Comparison of ENCODE assay signal across 31 cellular contexts in the genomic region with DNA sequence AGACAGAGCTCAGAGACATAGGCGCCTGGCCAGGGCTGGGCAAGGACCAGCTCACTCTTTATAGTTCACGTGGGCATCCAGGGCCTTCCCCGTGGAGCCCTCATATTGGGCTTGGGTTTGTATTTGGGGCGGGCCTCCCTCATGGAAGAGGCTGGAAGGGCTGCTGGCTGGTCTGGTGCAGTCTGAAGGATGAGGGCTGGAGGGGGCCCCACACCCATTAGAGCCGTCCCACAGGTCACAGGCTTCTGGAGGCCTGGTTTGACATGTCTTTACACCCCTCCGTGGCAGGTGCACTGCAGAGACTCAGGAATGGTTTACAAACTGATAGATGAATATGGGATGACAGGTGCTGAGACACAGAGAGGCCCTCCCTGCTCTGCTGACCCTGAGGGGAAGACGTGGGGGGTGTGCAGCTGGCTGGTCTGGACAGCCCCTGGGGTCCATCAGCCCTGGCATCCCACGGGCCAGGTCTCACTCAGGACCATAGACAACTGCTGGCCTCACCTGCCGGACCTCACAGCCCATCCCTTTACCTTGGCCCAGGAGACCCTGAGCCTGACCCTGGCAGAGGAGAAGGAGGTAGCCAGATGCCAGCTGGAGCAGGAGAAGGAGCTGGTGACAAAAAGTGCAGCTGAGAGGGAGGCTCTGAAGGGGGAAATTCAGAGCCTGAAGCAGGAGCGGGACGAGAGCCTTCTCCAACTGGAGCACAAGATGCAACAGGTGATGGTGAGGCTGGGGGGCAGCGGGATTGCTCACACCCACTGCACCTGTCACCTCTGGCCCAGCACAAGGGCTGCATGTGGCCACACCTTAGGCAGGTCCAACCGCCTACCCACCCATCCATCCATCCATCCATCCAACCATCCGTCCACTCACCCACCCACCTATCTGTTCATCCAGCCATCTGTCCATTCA. TPM values are rescaled to one million over a fixed set of nuclear protein-coding genes. Genes with fewer than 3 reads are reported as not detected.
DNase-seq lines count a peak whose midpoint lies in the region; ATAC-seq and TF ChIP-seq lines count a peak whose summit lies in the region.
"Had no signal": no experiment of that assay in that cellular context is flagged by ENCODE, and none has a peak within 500 bp of the region (broad histone marks: within the 10 kb centered on the region; RNA-seq: fewer than 3 reads in every experiment).

No MANE protein-coding gene starts in this region.

- H3K36me3 ChIP-seq in right atrium auricular region: no peaks in the 10 kb centered on the region
- no peaks in the 10 kb centered on the region for H3K36me3 ChIP-seq in neuronal stem cell (replicated peaks in 1 of 2; ENCODE audit: control insufficient read depth in 2 of 2, insufficient read depth in 2 of 2, low read length in 2 of 2)
- H3K36me3 ChIP-seq: cardiac muscle cell, gastroesophageal sphincter, upper lobe of left lung had no signal

- H3K27ac Mint-ChIP-seq in chondrocyte (ENCODE audit: unreplicated experiment) (no peak overlapping the region), type B pancreatic cell (no peak overlapping the region)
- H3K27ac Mint-ChIP-seq: activated CD8-positive, alpha-beta T cell treated with anti-CD3 and anti-CD28 coated beads for 36 hours; activated naive CD8-positive, alpha-beta T cell treated with anti-CD3 and anti-CD28 coated beads for 36 hours; activated T-helper 17 cell treated with anti-CD3 and anti-CD28 coated beads, Interleukin-2, amount 50 U/mL, for 72 hours; T-helper 17 cell had no signal

- H4K91ac ChIP-seq in neuronal stem cell (ENCODE audit: low read depth, low read length, poor library complexity): no peak overlapping the region

- no peak overlapping the region for H3K4me3 ChIP-seq in right atrium auricular region
- no peak overlapping the region for H3K4me3 ChIP-seq in neuronal stem cell (ENCODE audit: low read length in 2 of 2)
- H3K4me3 ChIP-seq: cardiac muscle cell, gastroesophageal sphincter, upper lobe of left lung had no signal

- WGBS in neuronal stem cell (ENCODE audit: extremely low coverage in 2 of 2, insufficient read length in 2 of 2, insufficient replicate concordance in 1 of 2), 2 donors: no CpG with 5 or more reads among the region's 14 CpGs

- no peaks in the 10 kb centered on the region for H3K4me1 Mint-ChIP-seq in chondrocyte (ENCODE audit: low read depth)
- peaks cover 22% of the 10 kb centered on the region for H3K4me1 Mint-ChIP-seq in type B pancreatic cell (ENCODE audit: unreplicated experiment)
- H3K4me1 Mint-ChIP-seq: activated naive CD8-positive, alpha-beta T cell treated with anti-CD3 and anti-CD28 coated beads for 36 hours; activated T-helper 17 cell treated with anti-CD3 and anti-CD28 coated beads, Interleukin-2, amount 50 U/mL, for 72 hours had no signal

- no peak overlapping the region for H3K4ac ChIP-seq in neuronal stem cell (ENCODE audit: low read length)

- no peak overlapping the region for H2BK120ac ChIP-seq in neuronal stem cell (ENCODE audit: low read depth, low read length)

- peak; percentile 44 for DNase-seq in Right ventricle myocardium inferior (ENCODE audit: missing footprints)
- DNase-seq in right atrium auricular region (ENCODE audit: low spot score): no peak
- DNase-seq in chondrocyte (ENCODE audit: low spot score): peak; percentile 81
- DNase-seq in neuronal stem cell (ENCODE audit: low spot score): no peak
- DNase-seq in type B pancreatic cell (ENCODE audit: extremely low spot score, unreplicated experiment): peak; percentile 50
- no peak for DNase-seq in SIG-M5 treated with dmso at 0.1 percent for 504 hours (lab: John Stamatoyannopoulos, UW; ENCODE audit: unreplicated experiment)
- DNase-seq in NK-92 (lab: John Stamatoyannopoulos, UW; ENCODE audit: unreplicated experiment): no peak
- DNase-seq: activated CD8-positive, alpha-beta T cell treated with anti-CD3 and anti-CD28 coated beads for 36 hours; activated naive CD8-positive, alpha-beta T cell treated with anti-CD3 and anti-CD28 coated beads for 36 hours; C1 segment of cervical spinal cord; Caco-2; dermis blood vessel endothelial cell; DMS79; GDM1; HCEC 1CT; KBM-7; NCI-H2081 treated with DMSO at 0.1 percent for 48 hours; nucleus accumbens; RPMI8226 had no signal

- peaks cover 36% of the 10 kb centered on the region for H3K27me3 Mint-ChIP-seq in chondrocyte (ENCODE audit: low read depth)
- H3K27me3 Mint-ChIP-seq in type B pancreatic cell: peaks cover 2% of the 10 kb centered on the region
- H3K27me3 Mint-ChIP-seq: activated CD8-positive, alpha-beta T cell treated with anti-CD3 and anti-CD28 coated beads for 36 hours; activated naive CD8-positive, alpha-beta T cell treated with anti-CD3 and anti-CD28 coated beads for 36 hours; activated T-helper 17 cell treated with anti-CD3 and anti-CD28 coated beads, Interleukin-2, amount 50 U/mL, for 72 hours had no signal

- H3K36me3 Mint-ChIP-seq in chondrocyte (ENCODE audit: low read depth): no peaks in the 10 kb centered on the region
- H3K36me3 Mint-ChIP-seq in type B pancreatic cell: no peaks in the 10 kb centered on the region
- H3K36me3 Mint-ChIP-seq: activated naive CD8-positive, alpha-beta T cell treated with anti-CD3 and anti-CD28 coated beads for 36 hours had no signal

- H3K18ac ChIP-seq in neuronal stem cell (ENCODE audit: low read length): peak overlapping the region; percentile 63

- H3K27ac ChIP-seq in right atrium auricular region: no peak overlapping the region
- no peak overlapping the region for H3K27ac ChIP-seq in neuronal stem cell (replicated peaks; ENCODE audit: low read length)
- H3K27ac ChIP-seq: cardiac muscle cell, gastroesophageal sphincter, upper lobe of left lung had no signal

- peak overlapping the region; percentile 77 for H2BK15ac ChIP-seq in neuronal stem cell (ENCODE audit: low read length)

- no peak overlapping the region for H2BK5ac ChIP-seq in neuronal stem cell (ENCODE audit: low read length)

- no peak for ATAC-seq in Right ventricle myocardium inferior
- no peak for ATAC-seq in GM21576 (IDR thresholded peaks at IDR 0.05; ENCODE audit: unreplicated experiment)
- ATAC-seq: activated CD8-positive, alpha-beta T cell treated with anti-CD3 and anti-CD28 coated beads for 36 hours; activated T-helper 17 cell treated with anti-CD3 and anti-CD28 coated beads, Interleukin-2, amount 50 U/mL, for 72 hours; gastroesophageal sphincter; SK-N-SH treated with all-trans-retinoic acid at 6 μM for 48 hours; T-helper 17 cell had no signal

- H3K79me1 ChIP-seq in neuronal stem cell (ENCODE audit: low read depth, low read length): peaks cover 5% of the 10 kb centered on the region

- no peak overlapping the region for H2AK5ac ChIP-seq in neuronal stem cell (ENCODE audit: low read depth, low read length)

- H3K4me1 ChIP-seq in right atrium auricular region: no peaks in the 10 kb centered on the region
- peaks cover 2 to 8% of the 10 kb centered on the region in 2 donors for H3K4me1 ChIP-seq in neuronal stem cell (ENCODE audit: control insufficient read depth in 2 of 2, insufficient read depth in 1 of 2, low read depth in 1 of 2, low read length in 2 of 2)
- H3K4me1 ChIP-seq: Caco-2, gastroesophageal sphincter, upper lobe of left lung had no signal

- H3K4me3 Mint-ChIP-seq in chondrocyte (ENCODE audit: unreplicated experiment) (no peak overlapping the region), type B pancreatic cell (no peak overlapping the region)
- H3K4me3 Mint-ChIP-seq: activated CD8-positive, alpha-beta T cell treated with anti-CD3 and anti-CD28 coated beads for 36 hours; activated naive CD8-positive, alpha-beta T cell treated with anti-CD3 and anti-CD28 coated beads for 36 hours; activated T-helper 17 cell treated with anti-CD3 and anti-CD28 coated beads, Interleukin-2, amount 50 U/mL, for 72 hours; T-helper 17 cell had no signal

- H2AFZ ChIP-seq in neuronal stem cell (ENCODE audit: low read length): no peak overlapping the region

- H3K27me3 ChIP-seq in right atrium auricular region (no peaks in the 10 kb centered on the region), neuronal stem cell (ENCODE audit: control insufficient read depth in 3 of 3, insufficient read depth in 3 of 3, low read depth in 1 of 3, low read length in 3 of 3) (peaks cover 0 to 23% (median 0%) of the 10 kb centered on the region in 3 experiments)
- H3K27me3 ChIP-seq: cardiac muscle cell, upper lobe of left lung had no signal

- H3K9me3 ChIP-seq in right atrium auricular region (no peaks in the 10 kb centered on the region), neuronal stem cell (replicated peaks in 1 of 2; ENCODE audit: control insufficient read depth in 2 of 2, insufficient read depth in 1 of 2, low read depth in 1 of 2, low read length in 2 of 2) (peaks cover 0 to 3% of the 10 kb centered on the region in 2 donors)
- H3K9me3 ChIP-seq: Caco-2, gastroesophageal sphincter, upper lobe of left lung had no signal

- H3K14ac ChIP-seq in neuronal stem cell (ENCODE audit: low read length): no peak overlapping the region

- no peak overlapping the region for H3K4me2 ChIP-seq in neuronal stem cell (ENCODE audit: insufficient read depth, low read length, poor library complexity, severe bottlenecking)

- intact Hi-C loops in Right ventricle myocardium inferior (cut with DNase I): no loop called here

- no peak overlapping the region for H2BK12ac ChIP-seq in neuronal stem cell (ENCODE audit: low read length)

- H3K9me3 Mint-ChIP-seq in chondrocyte (ENCODE audit: low read depth) (no peaks in the 10 kb centered on the region), type B pancreatic cell (no peaks in the 10 kb centered on the region)
- H3K9me3 Mint-ChIP-seq: activated CD8-positive, alpha-beta T cell treated with anti-CD3 and anti-CD28 coated beads for 36 hours; activated naive CD8-positive, alpha-beta T cell treated with anti-CD3 and anti-CD28 coated beads for 36 hours; activated T-helper 17 cell treated with anti-CD3 and anti-CD28 coated beads, Interleukin-2, amount 50 U/mL, for 72 hours had no signal

- peak overlapping the region; percentile 36 for H3K23ac ChIP-seq in neuronal stem cell (ENCODE audit: low read depth, low read length, poor library complexity)

- TF ChIP-seq CTCF in right atrium auricular region (IDR thresholded peaks at IDR 0.05) (no peak), chondrocyte (IDR thresholded peaks at IDR 0.05) (no peak), type B pancreatic cell (conservative IDR thresholded peaks at IDR 0.05) (no peak)

- no peak overlapping the region for H4K8ac ChIP-seq in neuronal stem cell (ENCODE audit: low read depth, low read length)

- peak overlapping the region; percentile 54 for H3K9ac ChIP-seq in neuronal stem cell (ENCODE audit: low read depth, low read length, poor library complexity)

RNA-seq across cellular contexts. Expression of a gene that starts 43.9 kb away (rescaled TPM):
- not detected for total RNA-seq in Right ventricle myocardium inferior
- total RNA-seq in right atrium auricular region: not detected
- not detected in 3 replicates for total RNA-seq in chondrocyte
- not detected for polyA plus RNA-seq in neuronal stem cell (2013, experiment 1 of 2)
- not detected for polyA plus RNA-seq in neuronal stem cell (2013, experiment 2 of 2)
- 0.68 and 0.98 TPM in 2 replicates for total RNA-seq in type B pancreatic cell (ENCODE audit: low replicate concordance)
- total RNA-seq: activated CD8-positive, alpha-beta T cell treated with anti-CD3 and anti-CD28 coated beads for 36 hours; activated naive CD8-positive, alpha-beta T cell treated with anti-CD3 and anti-CD28 coated beads for 36 hours; activated T-helper 17 cell treated with anti-CD3 and anti-CD28 coated beads, Interleukin-2, amount 50 U/mL, for 72 hours; Caco-2; cardiac muscle cell; dermis blood vessel endothelial cell; gastroesophageal sphincter; HT1080; MCF 10A; NCI-H460; T-helper 17 cell had no signal
- polyA plus RNA-seq: aorta, cardiac muscle cell had no signal

RNA-seq across cellular contexts. Expression of a gene that starts 48.4 kb away (rescaled TPM):
- total RNA-seq in Right ventricle myocardium inferior (6.7 TPM), right atrium auricular region (10 to 100 TPM in 1 of 2 donors, 1 to 10 TPM in 1; 9.9 to 16.4 TPM), chondrocyte (1.6 to 2.9 TPM (median 1.9 TPM) in 3 replicates), type B pancreatic cell (ENCODE audit: low replicate concordance) (9.7 and 140 TPM in 2 replicates)
- polyA plus RNA-seq in neuronal stem cell (2013, experiment 1 of 2): 0.14 TPM
- polyA plus RNA-seq in neuronal stem cell (2013, experiment 2 of 2): 0.04 TPM
- total RNA-seq: Caco-2 had no signal

RNA-seq across cellular contexts. Expression of a gene that starts 54.1 kb away (rescaled TPM):
- total RNA-seq in Right ventricle myocardium inferior: not detected
- total RNA-seq in right atrium auricular region: under 1 TPM in 1 of 2 donors, not detected in 1; 0.31 TPM
- not detected in 3 replicates for total RNA-seq in chondrocyte
- polyA plus RNA-seq in neuronal stem cell (2013, experiment 1 of 2): not detected
- polyA plus RNA-seq in neuronal stem cell (2013, experiment 2 of 2): not detected
- total RNA-seq in type B pancreatic cell (ENCODE audit: low replicate concordance): 62.0 and 157 TPM in 2 replicates
- total RNA-seq: activated CD8-positive, alpha-beta T cell treated with anti-CD3 and anti-CD28 coated beads for 36 hours; activated naive CD8-positive, alpha-beta T cell treated with anti-CD3 and anti-CD28 coated beads for 36 hours; activated T-helper 17 cell treated with anti-CD3 and anti-CD28 coated beads, Interleukin-2, amount 50 U/mL, for 72 hours; aorta; cardiac muscle cell; dermis blood vessel endothelial cell; fibroblast of lung; HT1080; MCF 10A; NCI-H460; T-helper 17 cell had no signal
- polyA plus RNA-seq: cardiac muscle cell, fibroblast of lung had no signal

Comparison
In these comparisons a context has a peak if more than half of its experiments do, and no peak if none do; other contexts are left out.
1. DNase-seq: peak in Right ventricle myocardium inferior (single experiment), chondrocyte (single experiment) and type B pancreatic cell (single experiment); none in right atrium auricular region (single experiment), neuronal stem cell (single experiment), SIG-M5 treated with dmso at 0.1 percent for 504 hours (single experiment) and NK-92 (single experiment).
2. RNA of a gene that starts 54.1 kb away (total RNA-seq): 62.0 to 157 TPM in type B pancreatic cell; 0.31 TPM in right atrium auricular region, not detected in Right ventricle myocardium inferior (single experiment) and not detected in chondrocyte; every median in the first group is over 10 times any median in the second.